22 cellular contexts compared by ENCODE assay signal in the genomic region with DNA sequence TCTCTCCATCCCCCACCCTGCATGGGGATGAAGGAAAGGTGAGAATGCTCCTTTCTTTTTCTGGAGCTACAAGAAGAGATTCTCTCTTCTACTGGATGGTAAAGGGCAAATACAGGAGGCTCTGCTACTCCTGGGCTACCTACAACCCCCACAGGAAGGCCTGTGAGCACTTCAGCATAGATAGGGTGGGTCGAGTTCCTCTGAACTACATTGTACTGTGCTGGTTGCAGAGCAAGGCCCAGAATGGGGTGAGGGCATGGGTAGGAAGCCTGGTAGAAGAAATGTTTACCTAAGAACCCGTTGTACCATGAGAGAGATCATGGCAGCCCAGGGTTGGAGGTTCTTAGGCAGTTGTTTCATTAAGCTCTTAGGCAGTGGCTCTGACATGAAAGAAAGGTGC.
DNase-seq lines count a peak whose midpoint lies in the region; ATAC-seq and TF ChIP-seq lines count a peak whose summit lies in the region.
"Had no signal": no experiment of that assay in that cellular context is flagged by ENCODE, and none has a peak within 500 bp of the region (broad histone marks: within the 10 kb centered on the region; RNA-seq: fewer than 3 reads in every experiment).

No MANE protein-coding gene starts in this region.

- H3K27ac ChIP-seq in esophagus muscularis mucosa (replicated peaks in 1 of 4) = no peak overlapping the region
- H3K27ac ChIP-seq: C4-2B, gastroesophageal sphincter, prostate gland had no signal

- no peak for TF ChIP-seq POLR2A in esophagus muscularis mucosa (IDR thresholded peaks at IDR 0.05; ENCODE audit: low read depth)

- peaks cover 74% of the 10 kb centered on the region for H3K4me1 Mint-ChIP-seq in activated T-cell treated with anti-CD3 and anti-CD28 coated beads, Interleukin-2, amount 50 U/mL, for 24 hours (ENCODE audit: low read depth)
- H3K4me1 Mint-ChIP-seq in activated T-cell treated with anti-CD3 and anti-CD28 coated beads, Interleukin-2, amount 50 U/mL, for 4 hours (ENCODE audit: low read depth) = peaks cover 75% of the 10 kb centered on the region
- peaks cover 83% of the 10 kb centered on the region for H3K4me1 Mint-ChIP-seq in activated naive CD8-positive, alpha-beta T cell (ENCODE audit: low read depth)
- H3K4me1 Mint-ChIP-seq in stimulated activated effector memory CD8-positive, alpha-beta T cell treated with anti-CD3 and anti-CD28 coated beads, Interleukin-12 subunit alpha, Interleukin-12 subunit beta, amount 100 ng/mL, for 72 hours = peaks cover 34% of the 10 kb centered on the region

- peaks cover 41% of the 10 kb centered on the region for H3K27me3 Mint-ChIP-seq in activated T-cell treated with anti-CD3 and anti-CD28 coated beads, Interleukin-2, amount 50 U/mL, for 24 hours
- no peaks in the 10 kb centered on the region for H3K27me3 Mint-ChIP-seq in activated T-cell treated with anti-CD3 and anti-CD28 coated beads, Interleukin-2, amount 50 U/mL, for 4 hours (ENCODE audit: low read depth)
- H3K27me3 Mint-ChIP-seq in activated naive CD8-positive, alpha-beta T cell = no peaks in the 10 kb centered on the region

- peak overlapping the region; percentile 41 for H3K9ac ChIP-seq in Loucy (ENCODE audit: low read depth, low read length, poor library complexity, severe bottlenecking)

- H3F3A ChIP-seq in Loucy (ENCODE audit: low read depth) = no peaks in the 10 kb centered on the region

- H3K27me3 ChIP-seq in Loucy (ENCODE audit: insufficient read depth, low read length, poor library complexity, severe bottlenecking) (no peaks in the 10 kb centered on the region), esophagus muscularis mucosa (no peaks in the 10 kb centered on the region)
- H3K27me3 ChIP-seq: gastroesophageal sphincter, uterus had no signal

- H3K36me3 ChIP-seq in Loucy (ENCODE audit: insufficient read depth, low read length) (no peaks in the 10 kb centered on the region), esophagus muscularis mucosa (no peaks in the 10 kb centered on the region)
- H3K36me3 ChIP-seq: gastroesophageal sphincter, prostate gland, uterus had no signal

- ATAC-seq in activated T-cell treated with anti-CD3 and anti-CD28 coated beads, Interleukin-2, amount 50 U/mL, for 4 hours = no peak
- ATAC-seq in stimulated activated effector memory CD8-positive, alpha-beta T cell treated with anti-CD3 and anti-CD28 coated beads, Interleukin-12 subunit alpha, Interleukin-12 subunit beta, amount 100 ng/mL, for 72 hours = no peak
- no peak for ATAC-seq in HG03354 (IDR thresholded peaks at IDR 0.05; ENCODE audit: poor library complexity, severe bottlenecking, unreplicated experiment)
- ATAC-seq: gastroesophageal sphincter, Panc1 had no signal

- no peaks in the 10 kb centered on the region for H3K9me2 ChIP-seq in Loucy (replicated peaks; ENCODE audit: low read depth, low read length)

- H3K9me3 Mint-ChIP-seq in activated T-cell treated with anti-CD3 and anti-CD28 coated beads, Interleukin-2, amount 50 U/mL, for 24 hours = peaks cover 12% of the 10 kb centered on the region
- H3K9me3 Mint-ChIP-seq in activated T-cell treated with anti-CD3 and anti-CD28 coated beads, Interleukin-2, amount 50 U/mL, for 4 hours = peaks cover 4% of the 10 kb centered on the region
- peaks cover 3% of the 10 kb centered on the region for H3K9me3 Mint-ChIP-seq in activated naive CD8-positive, alpha-beta T cell (ENCODE audit: low read depth)
- peaks cover 9% of the 10 kb centered on the region for H3K9me3 Mint-ChIP-seq in stimulated activated effector memory CD8-positive, alpha-beta T cell treated with anti-CD3 and anti-CD28 coated beads, Interleukin-12 subunit alpha, Interleukin-12 subunit beta, amount 100 ng/mL, for 72 hours

- no peaks in the 10 kb centered on the region for H3K9me3 ChIP-seq in Loucy (ENCODE audit: insufficient read depth, low read depth, low read length)
- H3K9me3 ChIP-seq in esophagus muscularis mucosa = no peaks in the 10 kb centered on the region
- H3K9me3 ChIP-seq: gastroesophageal sphincter, prostate gland, uterus had no signal

- 81% methylated on average over 2 of the region's 2 CpGs for WGBS in esophagus muscularis mucosa

- peak overlapping the region; percentile 97 for H3K27ac Mint-ChIP-seq in activated T-cell treated with anti-CD3 and anti-CD28 coated beads, Interleukin-2, amount 50 U/mL, for 24 hours
- H3K27ac Mint-ChIP-seq in activated naive CD8-positive, alpha-beta T cell = peak overlapping the region; percentile 100
- H3K27ac Mint-ChIP-seq in stimulated activated effector memory CD8-positive, alpha-beta T cell treated with anti-CD3 and anti-CD28 coated beads, Interleukin-12 subunit alpha, Interleukin-12 subunit beta, amount 100 ng/mL, for 72 hours = peak overlapping the region; percentile 98

- intact Hi-C loops in esophagus muscularis mucosa (cut with DNase I) = no loop called here

- no peak for DNase-seq in activated T-cell treated with anti-CD3 and anti-CD28 coated beads, Interleukin-2, amount 50 U/mL, for 24 hours
- DNase-seq in activated T-cell treated with anti-CD3 and anti-CD28 coated beads, Interleukin-2, amount 50 U/mL, for 4 hours = no peak
- no peak for DNase-seq in stimulated activated effector memory CD8-positive, alpha-beta T cell treated with anti-CD3 and anti-CD28 coated beads, Interleukin-12 subunit alpha, Interleukin-12 subunit beta, amount 100 ng/mL, for 72 hours (ENCODE audit: low spot score in 2 of 2)
- DNase-seq in NCI-H1092 treated with DMSO at 0.1 percent for 48 hours (lab: John Stamatoyannopoulos, UW) (no peak), esophagus muscularis mucosa (ENCODE audit: extremely low spot score) (no peak)
- DNase-seq: ACHN; activated CD4-positive, alpha-beta T cell treated with anti-CD3 and anti-CD28 coated beads for 4 hours; activated T-cell treated with anti-CD3 and anti-CD28 coated beads for 4 hours; DMS79; HCEC 1CT; Kasumi-1; NCI-H1105; NCI-H2081 treated with DMSO at 0.1 percent for 48 hours; uterus had no signal

- peak overlapping the region; percentile 63 for H3K4me2 ChIP-seq in Loucy (ENCODE audit: low read depth, low read length, poor library complexity, severe bottlenecking)

- no peaks in the 10 kb centered on the region for H4K20me1 ChIP-seq in Loucy (ENCODE audit: insufficient read depth, low read length, poor library complexity, severe bottlenecking)

- no peak for TF ChIP-seq EP300 in esophagus muscularis mucosa (IDR thresholded peaks at IDR 0.05)

- H3K4me1 ChIP-seq in Loucy (ENCODE audit: insufficient read depth, low read length, poor library complexity, severe bottlenecking) = peaks cover 71% of the 10 kb centered on the region
- peaks cover 3 to 13% (median 9%) of the 10 kb centered on the region in 4 donors for H3K4me1 ChIP-seq in esophagus muscularis mucosa
- H3K4me1 ChIP-seq: gastroesophageal sphincter, prostate gland, uterus had no signal

- peak overlapping the region; percentile 28 for H3K4me3 ChIP-seq in Loucy (ENCODE audit: low read length, poor library complexity, severe bottlenecking)
- no peak overlapping the region for H3K4me3 ChIP-seq in esophagus muscularis mucosa
- H3K4me3 ChIP-seq: gastroesophageal sphincter, prostate gland, uterus had no signal

- peaks cover 77% of the 10 kb centered on the region for H3K36me3 Mint-ChIP-seq in activated T-cell treated with anti-CD3 and anti-CD28 coated beads, Interleukin-2, amount 50 U/mL, for 24 hours (ENCODE audit: low read depth)
- peaks cover 21% of the 10 kb centered on the region for H3K36me3 Mint-ChIP-seq in activated T-cell treated with anti-CD3 and anti-CD28 coated beads, Interleukin-2, amount 50 U/mL, for 4 hours (ENCODE audit: insufficient read depth)
- peaks cover 24% of the 10 kb centered on the region for H3K36me3 Mint-ChIP-seq in activated naive CD8-positive, alpha-beta T cell
- H3K36me3 Mint-ChIP-seq in stimulated activated effector memory CD8-positive, alpha-beta T cell treated with anti-CD3 and anti-CD28 coated beads, Interleukin-12 subunit alpha, Interleukin-12 subunit beta, amount 100 ng/mL, for 72 hours = peaks cover 6% of the 10 kb centered on the region
- H3K36me3 Mint-ChIP-seq: brain had no signal

- H3K4me3 Mint-ChIP-seq in activated T-cell treated with anti-CD3 and anti-CD28 coated beads, Interleukin-2, amount 50 U/mL, for 24 hours = no peak overlapping the region
- no peak overlapping the region for H3K4me3 Mint-ChIP-seq in activated T-cell treated with anti-CD3 and anti-CD28 coated beads, Interleukin-2, amount 50 U/mL, for 4 hours
- H3K4me3 Mint-ChIP-seq in activated naive CD8-positive, alpha-beta T cell = no peak overlapping the region
- H3K4me3 Mint-ChIP-seq in stimulated activated effector memory CD8-positive, alpha-beta T cell treated with anti-CD3 and anti-CD28 coated beads, Interleukin-12 subunit alpha, Interleukin-12 subunit beta, amount 100 ng/mL, for 72 hours = no peak overlapping the region
- H3K4me3 Mint-ChIP-seq: brain had no signal

- TF ChIP-seq CTCF in Loucy (conservative IDR thresholded peaks at IDR 0.05; ENCODE audit: low read length) (no peak), esophagus muscularis mucosa (IDR thresholded peaks at IDR 0.05) (no peak)

- H3K79me2 ChIP-seq in Loucy (ENCODE audit: insufficient read depth, low read length) = no peaks in the 10 kb centered on the region

- peak overlapping the region; percentile 29; the same call in 1 of the 2 replicates for H2AFZ ChIP-seq in Loucy (ENCODE audit: low read length)
